ENCODE assay signal across 18 cellular contexts in the genomic region with DNA sequence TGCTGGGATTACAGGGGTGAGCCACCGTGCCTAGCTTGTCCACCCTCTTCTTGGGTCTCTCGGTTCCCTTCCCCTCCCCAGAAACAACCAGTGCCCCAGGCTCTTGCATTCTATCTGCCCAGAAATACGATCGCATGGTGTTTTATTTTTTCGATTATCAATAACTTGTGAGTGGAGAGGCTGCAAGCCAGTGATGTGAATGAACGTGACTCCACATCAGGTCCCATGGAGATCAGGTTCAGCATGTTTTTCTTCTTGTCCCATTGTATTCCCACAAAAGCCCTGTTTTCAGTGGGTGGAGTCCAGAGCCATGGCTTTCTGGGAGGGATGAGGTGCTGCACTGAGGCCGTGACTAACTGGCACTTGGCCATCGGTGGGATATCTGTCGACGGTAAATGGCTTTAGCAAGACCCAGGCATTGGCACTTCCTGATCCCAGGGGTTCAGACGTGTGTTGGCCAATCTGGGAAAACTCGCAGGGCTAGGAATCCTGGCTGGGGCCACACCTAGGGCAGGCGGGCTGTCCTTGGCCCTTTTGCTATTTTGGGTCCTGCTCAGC. TPM values are rescaled to one million over a fixed set of nuclear protein-coding genes. Genes with fewer than 3 reads are reported as not detected.
DNase-seq lines count a peak whose midpoint lies in the region; ATAC-seq, FAIRE-seq and TF ChIP-seq lines count a peak whose summit lies in the region.
"Had no signal": no experiment of that assay in that cellular context is flagged by ENCODE, and none has a peak within 500 bp of the region (broad histone marks: within the 10 kb centered on the region; RNA-seq: fewer than 3 reads in every experiment).

No MANE protein-coding gene starts in this region.

- H3K36me3 Mint-ChIP-seq in neural crest cell (ENCODE audit: low read depth): no peaks in the 10 kb centered on the region
- H3K36me3 Mint-ChIP-seq in activated naive CD4-positive, alpha-beta T cell treated with anti-CD3 and anti-CD28 coated beads, Interleukin-2, amount 10 ng/mL, durations not matched to agents 7 days and 5 days: no peaks in the 10 kb centered on the region
- H3K36me3 Mint-ChIP-seq: CD4-positive, CD25-positive, alpha-beta regulatory T cell had no signal

- no peak for TF ChIP-seq CTCF in body of pancreas (IDR thresholded peaks at IDR 0.05)
- TF ChIP-seq CTCF in kidney (IDR thresholded peaks at IDR 0.05; ENCODE audit: borderline replicate concordance, extremely low read depth, insufficient read depth): no peak
- no peak for TF ChIP-seq CTCF in neural crest cell (conservative IDR thresholded peaks at IDR 0.05)
- no peak for TF ChIP-seq CTCF in A673 (conservative IDR thresholded peaks at IDR 0.05; ENCODE audit: low read depth, low read length)

- DNase-seq in ELF-1 (ENCODE audit: low read depth, low spot score) (peak; percentile 42), body of pancreas (no peak), kidney (peak; percentile 64), neural crest cell (ENCODE audit: low read depth, low spot score) (no peak), A673 (ENCODE audit: low spot score) (no peak), SJCRH30 (no peak)
- no peak for DNase-seq in activated naive CD4-positive, alpha-beta T cell treated with anti-CD3 and anti-CD28 coated beads, Interleukin-2, amount 10 ng/mL, durations not matched to agents 7 days and 5 days
- DNase-seq: CD4-positive, CD25-positive, alpha-beta regulatory T cell; DMS79; KG1; NCI-H1436; NCI-H2081; NCI-H2227 treated with DMSO at 0.1 percent for 48 hours; NCI-H524 treated with DMSO at 0.1 percent for 48 hours; SHP77 treated with DMSO at 0.1 percent for 48 hours had no signal

- H3K27me3 Mint-ChIP-seq in neural crest cell (ENCODE audit: low read depth): no peaks in the 10 kb centered on the region
- H3K27me3 Mint-ChIP-seq in activated naive CD4-positive, alpha-beta T cell treated with anti-CD3 and anti-CD28 coated beads, Interleukin-2, amount 10 ng/mL, durations not matched to agents 7 days and 5 days: peaks cover 17% of the 10 kb centered on the region

- H3K27me3 ChIP-seq in body of pancreas (no peaks in the 10 kb centered on the region), A673 (replicated peaks; ENCODE audit: insufficient read depth, low read depth, low read length, poor library complexity) (no peaks in the 10 kb centered on the region), SJCRH30 (no peaks in the 10 kb centered on the region)

- H3K4me3 Mint-ChIP-seq in neural crest cell: no peak overlapping the region
- H3K4me3 Mint-ChIP-seq in activated naive CD4-positive, alpha-beta T cell treated with anti-CD3 and anti-CD28 coated beads, Interleukin-2, amount 10 ng/mL, durations not matched to agents 7 days and 5 days: no peak overlapping the region
- H3K4me3 Mint-ChIP-seq: CD4-positive, CD25-positive, alpha-beta regulatory T cell had no signal

- H3K9me3 ChIP-seq in body of pancreas: no peaks in the 10 kb centered on the region
- H3K9me3 ChIP-seq in kidney (ENCODE audit: control insufficient read depth in 1 of 2, low read length in 2 of 2): no peaks in the 10 kb centered on the region
- H3K9me3 ChIP-seq in A673 (ENCODE audit: low read depth, low read length, poor library complexity, severe bottlenecking): no peaks in the 10 kb centered on the region
- no peaks in the 10 kb centered on the region for H3K9me3 ChIP-seq in SJCRH30 (replicated peaks)

- intact Hi-C loops in body of pancreas (cut with DNase I) (no loop called here), kidney (cut with DNase I) (no loop called here), A673 (cut with micrococcal nuclease; ENCODE audit: unreplicated experiment) (no loop called here)

- no peak overlapping the region for H3K4me3 ChIP-seq in body of pancreas
- H3K4me3 ChIP-seq in kidney (ENCODE audit: low read length in 2 of 2): no peak overlapping the region
- no peak overlapping the region for H3K4me3 ChIP-seq in A673 (ENCODE audit: low read depth, low read length, poor library complexity, severe bottlenecking)
- no peak overlapping the region for H3K4me3 ChIP-seq in SJCRH30
- H3K4me3 ChIP-seq: GM12878 had no signal

- no peak overlapping the region for H3K9ac ChIP-seq in kidney (ENCODE audit: low read length in 2 of 2)

- CTCF ChIA-PET in activated naive CD4-positive, alpha-beta T cell treated with anti-CD3 and anti-CD28 coated beads, Interleukin-2, amount 10 ng/mL, durations not matched to agents 7 days and 5 days (lab: Charles Lee): interaction anchor here (0.8 to 2.1 kb wide), 2 partner anchors 325 to 384 kb away, joined by 4 to 8 read pairs; a partner anchor contains a TSS
- CTCF ChIA-PET in A673 (lab: Charles Lee): no interaction called here

- ATAC-seq in body of pancreas: peak; percentile 15
- ATAC-seq: GM12878 had no signal

- no peak for FAIRE-seq in kidney (lab: Jason Lieb, UNC)
- FAIRE-seq: GM12878 had no signal

- H3K27ac ChIP-seq in body of pancreas: peak overlapping the region in 1 of 4 donors; percentile 7
- H3K27ac ChIP-seq in kidney (ENCODE audit: low read depth in 2 of 2, low read length in 2 of 2): no peak overlapping the region
- no peak overlapping the region for H3K27ac ChIP-seq in A673 (ENCODE audit: low read depth, low read length, poor library complexity, severe bottlenecking)
- no peak overlapping the region for H3K27ac ChIP-seq in SJCRH30

- H3K36me3 ChIP-seq in body of pancreas (replicated peaks in 1 of 2; ENCODE audit: insufficient read depth in 1 of 2, low read depth in 2 of 2): peaks cover 0 to 8% of the 10 kb centered on the region in 2 donors
- H3K36me3 ChIP-seq in kidney (ENCODE audit: control insufficient read depth in 1 of 2, insufficient read depth in 2 of 2, low read length in 2 of 2): peaks cover 7 to 12% of the 10 kb centered on the region in 2 donors
- H3K36me3 ChIP-seq in A673 (ENCODE audit: insufficient read depth, low read length, poor library complexity, severe bottlenecking): no peaks in the 10 kb centered on the region
- H3K36me3 ChIP-seq in SJCRH30: no peaks in the 10 kb centered on the region

- peak overlapping the region; percentile 67 for H3K27ac Mint-ChIP-seq in neural crest cell (ENCODE audit: unreplicated experiment)
- H3K27ac Mint-ChIP-seq in activated naive CD4-positive, alpha-beta T cell treated with anti-CD3 and anti-CD28 coated beads, Interleukin-2, amount 10 ng/mL, durations not matched to agents 7 days and 5 days: no peak overlapping the region

- no TSS peak for BruUV-seq in A673 (replicated peaks; lab: Mats Ljungman, UMichigan)

- peaks cover 14% of the 10 kb centered on the region for H3K4me1 Mint-ChIP-seq in neural crest cell
- H3K4me1 Mint-ChIP-seq in activated naive CD4-positive, alpha-beta T cell treated with anti-CD3 and anti-CD28 coated beads, Interleukin-2, amount 10 ng/mL, durations not matched to agents 7 days and 5 days: peaks cover 12% of the 10 kb centered on the region
- H3K4me1 Mint-ChIP-seq: CD4-positive, CD25-positive, alpha-beta regulatory T cell had no signal

- POLR2A ChIA-PET in A673 (lab: Charles Lee; ENCODE audit: low non-redundant PET): no interaction called here

- 72% methylated on average over 10 to 13 of the region's 13 CpGs for WGBS in body of pancreas, 2 donors

- TF ChIP-seq POLR2A in body of pancreas (IDR thresholded peaks at IDR 0.05): peak in 2 of 3 donors; percentile 3 to 17

- H3K4me1 ChIP-seq in body of pancreas (no peaks in the 10 kb centered on the region), kidney (ENCODE audit: control insufficient read depth in 1 of 2, insufficient read depth in 1 of 2, low read depth in 1 of 2, low read length in 2 of 2) (peaks cover 8 to 15% of the 10 kb centered on the region in 2 donors), A673 (ENCODE audit: insufficient read depth, low read length, poor library complexity, severe bottlenecking) (peaks cover 7% of the 10 kb centered on the region), SJCRH30 (no peaks in the 10 kb centered on the region)

- H3K9me3 Mint-ChIP-seq in neural crest cell: no peaks in the 10 kb centered on the region
- H3K9me3 Mint-ChIP-seq in activated naive CD4-positive, alpha-beta T cell treated with anti-CD3 and anti-CD28 coated beads, Interleukin-2, amount 10 ng/mL, durations not matched to agents 7 days and 5 days: no peaks in the 10 kb centered on the region
- H3K9me3 Mint-ChIP-seq: CD4-positive, CD25-positive, alpha-beta regulatory T cell had no signal

RNA-seq across cellular contexts. Expression of a gene that starts 12.7 kb away (rescaled TPM):
- 10 to 100 TPM; 11.9 to 13.2 TPM for total RNA-seq in body of pancreas
- total RNA-seq in kidney: 6.7 TPM
- 32.4 TPM for polyA plus RNA-seq in kidney (ENCODE audit: insufficient read depth, low read depth, low replicate concordance)
- total RNA-seq in neural crest cell: not detected in 2 replicates
- total RNA-seq in A673 (2021): not detected in 2 replicates
- 0.04 and 0.10 TPM in 2 replicates for total RNA-seq in SJCRH30 (2014; rRNA removed; shearing (Covaris generic))
- total RNA-seq: CD4-positive, CD25-positive, alpha-beta regulatory T cell; G401; RPMI7951 had no signal
- polyA plus RNA-seq: CD4-positive, CD25-positive, alpha-beta regulatory T cell; GM12878 had no signal

RNA-seq across cellular contexts. Expression of a gene that starts 50.7 kb away (rescaled TPM):
- total RNA-seq in body of pancreas (10 to 100 TPM in 1 of 2 donors, 1 to 10 TPM in 1; 6.7 to 11.5 TPM), kidney (15.6 TPM), neural crest cell (25.3 and 25.8 TPM in 2 replicates), A673 (2021) (25.5 and 28.4 TPM in 2 replicates)
- 10.3 TPM for polyA plus RNA-seq in kidney (ENCODE audit: insufficient read depth, low read depth, low replicate concordance)
- 17.2 and 18.9 TPM in 2 replicates for total RNA-seq in SJCRH30 (2014; rRNA removed; shearing (Covaris generic))

Comparison
In these comparisons a context has a peak if more than half of its experiments do, and no peak if none do; other contexts are left out.
1. DNase-seq: peak in ELF-1 (single experiment) and kidney (single experiment); none in body of pancreas (0 of 4), neural crest cell (single experiment), activated naive CD4-positive, alpha-beta T cell treated with anti-CD3 and anti-CD28 coated beads, Interleukin-2, amount 10 ng/mL, durations not matched to agents 7 days and 5 days (single experiment), A673 (single experiment) and SJCRH30 (0 of 2).